Comparison of ENCODE assay signal across 2 cellular contexts in the genomic region with DNA sequence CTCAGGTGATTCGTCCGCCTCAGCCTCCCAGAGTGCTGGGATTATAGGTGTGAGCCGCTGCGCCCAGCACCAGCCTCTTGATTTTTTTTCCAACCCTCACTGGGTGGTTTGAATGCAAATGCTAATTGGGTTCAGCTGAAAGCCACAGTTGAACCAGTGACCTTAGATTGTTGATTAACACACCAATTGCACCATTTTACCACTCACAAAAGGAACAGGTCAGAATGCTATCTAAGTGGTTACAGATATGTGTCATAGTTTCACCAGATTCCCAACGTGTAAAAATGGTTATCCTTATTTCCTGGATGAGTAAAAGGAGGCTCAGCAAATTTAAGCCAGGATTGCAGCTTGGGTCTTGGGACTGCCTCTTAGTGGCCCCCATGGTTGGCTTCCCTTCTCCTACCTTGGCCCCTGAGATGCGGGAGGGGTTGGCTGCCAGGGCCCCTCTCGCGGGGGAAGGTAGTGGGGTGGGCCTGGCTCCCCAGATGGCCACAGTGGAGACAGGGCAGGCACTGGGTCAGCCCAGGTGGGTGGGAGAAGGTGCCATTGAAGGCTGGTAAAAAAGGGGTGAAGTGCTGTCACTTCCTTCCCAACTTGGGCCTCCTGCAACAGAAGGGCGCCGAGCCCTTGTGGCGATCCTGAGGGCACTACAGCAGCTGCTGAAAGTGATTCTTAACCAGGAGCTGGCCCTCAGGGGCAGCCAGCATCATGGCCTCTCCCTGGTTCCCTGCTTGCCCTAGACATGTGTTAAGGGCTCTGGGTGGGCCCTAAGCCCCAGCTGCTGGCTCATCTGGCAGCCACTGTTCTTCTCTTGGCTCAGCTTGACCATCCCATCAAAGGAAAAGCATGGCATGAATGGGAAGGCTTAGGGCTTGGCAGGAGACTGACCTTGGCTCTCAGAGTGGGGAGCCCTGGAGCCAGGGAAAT.
TF ChIP-seq lines count a peak whose summit lies in the region.

No MANE protein-coding gene starts in this region.

TF ChIP-seq in GM12878, 131 proteins besides CTCF, POLR2A, EP300 and RAD21 (continues in another document):
- TF ChIP-seq LARP7 (IDR thresholded peaks at IDR 0.05) (no peak), CBX5 (IDR thresholded peaks at IDR 0.05; ENCODE audit: low read depth) (no peak), MYC (IDR thresholded peaks at IDR 0.05; ENCODE audit: insufficient read depth, insufficient read length, insufficient replicate concordance, low read length, severe bottlenecking) (no peak), NR2F1 (conservative IDR thresholded peaks at IDR 0.05) (peak; percentile 97), TCF7 (IDR thresholded peaks at IDR 0.05; ENCODE audit: borderline replicate concordance) (no peak), POLR2AphosphoS2 (IDR thresholded peaks at IDR 0.05; ENCODE audit: low read depth, low read length) (no peak), SMAD5 (IDR thresholded peaks at IDR 0.05; ENCODE audit: low read depth) (no peak), ZNF207 (IDR thresholded peaks at IDR 0.05; ENCODE audit: borderline replicate concordance) (no peak), PAX5 (IDR thresholded peaks at IDR 0.05; ENCODE audit: borderline replicate concordance, low read depth, low read length) (no peak), IKZF2 (IDR thresholded peaks at IDR 0.05) (peak; percentile 93 to 96), SIX5 (IDR thresholded peaks at IDR 0.05; ENCODE audit: low read depth, low read length, severe bottlenecking) (no peak), SUPT20H (IDR thresholded peaks at IDR 0.05; ENCODE audit: borderline replicate concordance, control insufficient read depth, low read depth, low read length) (no peak), CHD1 (IDR thresholded peaks at IDR 0.05; ENCODE audit: low read depth, low read length) (no peak), FOXK2 (IDR thresholded peaks at IDR 0.05) (no peak), NBN (IDR thresholded peaks at IDR 0.05) (no peak)
- TF ChIP-seq, protein P1, sequence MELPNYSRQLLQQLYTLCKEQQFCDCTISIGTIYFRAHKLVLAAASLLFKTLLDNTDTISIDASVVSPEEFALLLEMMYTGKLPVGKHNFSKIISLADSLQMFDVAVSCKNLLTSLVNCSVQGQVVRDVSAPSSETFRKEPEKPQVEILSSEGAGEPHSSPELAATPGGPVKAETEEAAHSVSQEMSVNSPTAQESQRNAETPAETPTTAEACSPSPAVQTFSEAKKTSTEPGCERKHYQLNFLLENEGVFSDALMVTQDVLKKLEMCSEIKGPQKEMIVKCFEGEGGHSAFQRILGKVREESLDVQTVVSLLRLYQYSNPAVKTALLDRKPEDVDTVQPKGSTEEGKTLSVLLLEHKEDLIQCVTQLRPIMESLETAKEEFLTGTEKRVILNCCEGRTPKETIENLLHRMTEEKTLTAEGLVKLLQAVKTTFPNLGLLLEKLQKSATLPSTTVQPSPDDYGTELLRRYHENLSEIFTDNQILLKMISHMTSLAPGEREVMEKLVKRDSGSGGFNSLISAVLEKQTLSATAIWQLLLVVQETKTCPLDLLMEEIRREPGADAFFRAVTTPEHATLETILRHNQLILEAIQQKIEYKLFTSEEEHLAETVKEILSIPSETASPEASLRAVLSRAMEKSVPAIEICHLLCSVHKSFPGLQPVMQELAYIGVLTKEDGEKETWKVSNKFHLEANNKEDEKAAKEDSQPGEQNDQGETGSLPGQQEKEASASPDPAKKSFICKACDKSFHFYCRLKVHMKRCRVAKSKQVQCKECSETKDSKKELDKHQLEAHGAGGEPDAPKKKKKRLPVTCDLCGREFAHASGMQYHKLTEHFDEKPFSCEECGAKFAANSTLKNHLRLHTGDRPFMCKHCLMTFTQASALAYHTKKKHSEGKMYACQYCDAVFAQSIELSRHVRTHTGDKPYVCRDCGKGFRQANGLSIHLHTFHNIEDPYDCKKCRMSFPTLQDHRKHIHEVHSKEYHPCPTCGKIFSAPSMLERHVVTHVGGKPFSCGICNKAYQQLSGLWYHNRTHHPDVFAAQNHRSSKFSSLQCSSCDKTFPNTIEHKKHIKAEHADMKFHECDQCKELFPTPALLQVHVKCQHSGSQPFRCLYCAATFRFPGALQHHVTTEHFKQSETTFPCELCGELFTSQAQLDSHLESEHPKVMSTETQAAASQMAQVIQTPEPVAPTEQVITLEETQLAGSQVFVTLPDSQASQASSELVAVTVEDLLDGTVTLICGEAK (IDR thresholded peaks at IDR 0.05; ENCODE audit: borderline replicate concordance) = no peak
- TF ChIP-seq, protein P2, sequence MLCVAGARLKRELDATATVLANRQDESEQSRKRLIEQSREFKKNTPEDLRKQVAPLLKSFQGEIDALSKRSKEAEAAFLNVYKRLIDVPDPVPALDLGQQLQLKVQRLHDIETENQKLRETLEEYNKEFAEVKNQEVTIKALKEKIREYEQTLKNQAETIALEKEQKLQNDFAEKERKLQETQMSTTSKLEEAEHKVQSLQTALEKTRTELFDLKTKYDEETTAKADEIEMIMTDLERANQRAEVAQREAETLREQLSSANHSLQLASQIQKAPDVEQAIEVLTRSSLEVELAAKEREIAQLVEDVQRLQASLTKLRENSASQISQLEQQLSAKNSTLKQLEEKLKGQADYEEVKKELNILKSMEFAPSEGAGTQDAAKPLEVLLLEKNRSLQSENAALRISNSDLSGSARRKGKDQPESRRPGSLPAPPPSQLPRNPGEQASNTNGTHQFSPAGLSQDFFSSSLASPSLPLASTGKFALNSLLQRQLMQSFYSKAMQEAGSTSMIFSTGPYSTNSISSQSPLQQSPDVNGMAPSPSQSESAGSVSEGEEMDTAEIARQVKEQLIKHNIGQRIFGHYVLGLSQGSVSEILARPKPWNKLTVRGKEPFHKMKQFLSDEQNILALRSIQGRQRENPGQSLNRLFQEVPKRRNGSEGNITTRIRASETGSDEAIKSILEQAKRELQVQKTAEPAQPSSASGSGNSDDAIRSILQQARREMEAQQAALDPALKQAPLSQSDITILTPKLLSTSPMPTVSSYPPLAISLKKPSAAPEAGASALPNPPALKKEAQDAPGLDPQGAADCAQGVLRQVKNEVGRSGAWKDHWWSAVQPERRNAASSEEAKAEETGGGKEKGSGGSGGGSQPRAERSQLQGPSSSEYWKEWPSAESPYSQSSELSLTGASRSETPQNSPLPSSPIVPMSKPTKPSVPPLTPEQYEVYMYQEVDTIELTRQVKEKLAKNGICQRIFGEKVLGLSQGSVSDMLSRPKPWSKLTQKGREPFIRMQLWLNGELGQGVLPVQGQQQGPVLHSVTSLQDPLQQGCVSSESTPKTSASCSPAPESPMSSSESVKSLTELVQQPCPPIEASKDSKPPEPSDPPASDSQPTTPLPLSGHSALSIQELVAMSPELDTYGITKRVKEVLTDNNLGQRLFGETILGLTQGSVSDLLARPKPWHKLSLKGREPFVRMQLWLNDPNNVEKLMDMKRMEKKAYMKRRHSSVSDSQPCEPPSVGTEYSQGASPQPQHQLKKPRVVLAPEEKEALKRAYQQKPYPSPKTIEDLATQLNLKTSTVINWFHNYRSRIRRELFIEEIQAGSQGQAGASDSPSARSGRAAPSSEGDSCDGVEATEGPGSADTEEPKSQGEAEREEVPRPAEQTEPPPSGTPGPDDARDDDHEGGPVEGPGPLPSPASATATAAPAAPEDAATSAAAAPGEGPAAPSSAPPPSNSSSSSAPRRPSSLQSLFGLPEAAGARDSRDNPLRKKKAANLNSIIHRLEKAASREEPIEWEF (IDR thresholded peaks at IDR 0.05; ENCODE audit: insufficient replicate concordance, low read depth, low read length) = no peak
- TF ChIP-seq, protein P3, sequence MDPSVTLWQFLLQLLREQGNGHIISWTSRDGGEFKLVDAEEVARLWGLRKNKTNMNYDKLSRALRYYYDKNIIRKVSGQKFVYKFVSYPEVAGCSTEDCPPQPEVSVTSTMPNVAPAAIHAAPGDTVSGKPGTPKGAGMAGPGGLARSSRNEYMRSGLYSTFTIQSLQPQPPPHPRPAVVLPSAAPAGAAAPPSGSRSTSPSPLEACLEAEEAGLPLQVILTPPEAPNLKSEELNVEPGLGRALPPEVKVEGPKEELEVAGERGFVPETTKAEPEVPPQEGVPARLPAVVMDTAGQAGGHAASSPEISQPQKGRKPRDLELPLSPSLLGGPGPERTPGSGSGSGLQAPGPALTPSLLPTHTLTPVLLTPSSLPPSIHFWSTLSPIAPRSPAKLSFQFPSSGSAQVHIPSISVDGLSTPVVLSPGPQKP (IDR thresholded peaks at IDR 0.05; ENCODE audit: low read depth, low read length) = no peak

TF ChIP-seq in WTC11, 78 proteins besides CTCF, POLR2A, EP300 and RAD21:
- TF ChIP-seq, protein P4, sequence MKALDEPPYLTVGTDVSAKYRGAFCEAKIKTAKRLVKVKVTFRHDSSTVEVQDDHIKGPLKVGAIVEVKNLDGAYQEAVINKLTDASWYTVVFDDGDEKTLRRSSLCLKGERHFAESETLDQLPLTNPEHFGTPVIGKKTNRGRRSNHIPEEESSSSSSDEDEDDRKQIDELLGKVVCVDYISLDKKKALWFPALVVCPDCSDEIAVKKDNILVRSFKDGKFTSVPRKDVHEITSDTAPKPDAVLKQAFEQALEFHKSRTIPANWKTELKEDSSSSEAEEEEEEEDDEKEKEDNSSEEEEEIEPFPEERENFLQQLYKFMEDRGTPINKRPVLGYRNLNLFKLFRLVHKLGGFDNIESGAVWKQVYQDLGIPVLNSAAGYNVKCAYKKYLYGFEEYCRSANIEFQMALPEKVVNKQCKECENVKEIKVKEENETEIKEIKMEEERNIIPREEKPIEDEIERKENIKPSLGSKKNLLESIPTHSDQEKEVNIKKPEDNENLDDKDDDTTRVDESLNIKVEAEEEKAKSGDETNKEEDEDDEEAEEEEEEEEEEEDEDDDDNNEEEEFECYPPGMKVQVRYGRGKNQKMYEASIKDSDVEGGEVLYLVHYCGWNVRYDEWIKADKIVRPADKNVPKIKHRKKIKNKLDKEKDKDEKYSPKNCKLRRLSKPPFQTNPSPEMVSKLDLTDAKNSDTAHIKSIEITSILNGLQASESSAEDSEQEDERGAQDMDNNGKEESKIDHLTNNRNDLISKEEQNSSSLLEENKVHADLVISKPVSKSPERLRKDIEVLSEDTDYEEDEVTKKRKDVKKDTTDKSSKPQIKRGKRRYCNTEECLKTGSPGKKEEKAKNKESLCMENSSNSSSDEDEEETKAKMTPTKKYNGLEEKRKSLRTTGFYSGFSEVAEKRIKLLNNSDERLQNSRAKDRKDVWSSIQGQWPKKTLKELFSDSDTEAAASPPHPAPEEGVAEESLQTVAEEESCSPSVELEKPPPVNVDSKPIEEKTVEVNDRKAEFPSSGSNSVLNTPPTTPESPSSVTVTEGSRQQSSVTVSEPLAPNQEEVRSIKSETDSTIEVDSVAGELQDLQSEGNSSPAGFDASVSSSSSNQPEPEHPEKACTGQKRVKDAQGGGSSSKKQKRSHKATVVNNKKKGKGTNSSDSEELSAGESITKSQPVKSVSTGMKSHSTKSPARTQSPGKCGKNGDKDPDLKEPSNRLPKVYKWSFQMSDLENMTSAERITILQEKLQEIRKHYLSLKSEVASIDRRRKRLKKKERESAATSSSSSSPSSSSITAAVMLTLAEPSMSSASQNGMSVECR (CRISPR knock-in tag; IDR thresholded peaks at IDR 0.05; ENCODE audit: borderline replicate concordance) = no peak
- TF ChIP-seq NR1H2 (CRISPR knock-in tag; IDR thresholded peaks at IDR 0.05) (no peak), CBFB (CRISPR knock-in tag; IDR thresholded peaks at IDR 0.05; ENCODE audit: low read depth) (no peak), IRF2 (CRISPR knock-in tag; IDR thresholded peaks at IDR 0.05; ENCODE audit: borderline replicate concordance, low read depth) (no peak), ZNF219 (CRISPR knock-in tag; IDR thresholded peaks at IDR 0.05; ENCODE audit: borderline replicate concordance) (no peak)
- TF ChIP-seq, protein P5, sequence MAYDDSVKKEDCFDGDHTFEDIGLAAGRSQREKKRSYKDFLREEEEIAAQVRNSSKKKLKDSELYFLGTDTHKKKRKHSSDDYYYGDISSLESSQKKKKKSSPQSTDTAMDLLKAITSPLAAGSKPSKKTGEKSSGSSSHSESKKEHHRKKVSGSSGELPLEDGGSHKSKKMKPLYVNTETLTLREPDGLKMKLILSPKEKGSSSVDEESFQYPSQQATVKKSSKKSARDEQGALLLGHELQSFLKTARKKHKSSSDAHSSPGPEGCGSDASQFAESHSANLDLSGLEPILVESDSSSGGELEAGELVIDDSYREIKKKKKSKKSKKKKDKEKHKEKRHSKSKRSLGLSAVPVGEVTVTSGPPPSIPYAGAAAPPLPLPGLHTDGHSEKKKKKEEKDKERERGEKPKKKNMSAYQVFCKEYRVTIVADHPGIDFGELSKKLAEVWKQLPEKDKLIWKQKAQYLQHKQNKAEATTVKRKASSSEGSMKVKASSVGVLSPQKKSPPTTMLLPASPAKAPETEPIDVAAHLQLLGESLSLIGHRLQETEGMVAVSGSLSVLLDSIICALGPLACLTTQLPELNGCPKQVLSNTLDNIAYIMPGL (CRISPR knock-in tag; IDR thresholded peaks at IDR 0.05) = no peak
